ENCODE assay signal across 10 cellular contexts in genomic region chr12:120249266-120249874, GRCh38. TPM values are rescaled to one million over a fixed set of nuclear protein-coding genes. Genes with fewer than 3 reads are reported as not detected.
A peak's percentile ranks its signal among the peaks of the same experiment; 100 is the strongest.
DNase-seq lines count a peak whose midpoint lies in the region; ATAC-seq, FAIRE-seq and TF ChIP-seq lines count a peak whose summit lies in the region.
"Had no signal": no experiment of that assay in that cellular context is flagged by ENCODE, and none has a peak within 500 bp of the region (broad histone marks: within the 10 kb centered on the region; RNA-seq: fewer than 3 reads in every experiment).

No MANE protein-coding gene starts in this region.

- H3K4me3 ChIP-seq in A549, result no peak overlapping the region
- no peak overlapping the region for H3K4me3 ChIP-seq in Karpas-422 (ENCODE audit: low read length)

- no peak for TF ChIP-seq POLR2A in A549 (IDR thresholded peaks at IDR 0.05; ENCODE audit: low read length)

- FAIRE-seq in A549 (lab: Jason Lieb, UNC), result no peak

- H3K4me1 ChIP-seq in A549, result peaks cover 71% of the 10 kb centered on the region
- peaks cover 13% of the 10 kb centered on the region for H3K4me1 ChIP-seq in Karpas-422 (ENCODE audit: low read length)

- H3K27me3 Mint-ChIP-seq in natural killer cell (ENCODE audit: low read depth in 2 of 2), result no peaks in the 10 kb centered on the region

- POLR2A ChIA-PET in A549 (lab: Yijun Ruan, JAX), result interaction anchor here (1.1 to 1.7 kb wide), 2 partner anchors 11 to 48 kb away, joined by 3 to 10 read pairs; partner anchors contain the start of gene RPLP0

- intact Hi-C loops in natural killer cell (cut with micrococcal nuclease), result no loop called here

- peaks cover 10% of the 10 kb centered on the region; the same call in 1 of the 2 replicates for H4K20me1 ChIP-seq in Karpas-422 (ENCODE audit: insufficient read depth, low read depth, low read length)

- WGBS in A549 (ENCODE audit: missing lambda C conversion rate), result 88% methylated on average over 4 of the region's 4 CpGs

- CTCF ChIA-PET in A549 (lab: Yijun Ruan, JAX), result interaction anchor here (1.3 to 43.7 kb wide), 5 partner anchors 4 to 106 kb away, joined by 3 to 1367 read pairs (median 652); partner anchors contain the start of genes PXN and RPLP0

- no peaks in the 10 kb centered on the region for H3K9me2 ChIP-seq in Karpas-422 (replicated peaks; ENCODE audit: insufficient read depth, low read length)

- H3K27ac ChIP-seq in A549, result peak overlapping the region in 1 of 2 experiments; percentile 68; a peak in 4 of 6 replicates
- no peak overlapping the region for H3K27ac ChIP-seq in Karpas-422 (ENCODE audit: low read length)

- H3K4me2 ChIP-seq in A549, result peak overlapping the region; percentile 21; the same call in 1 of the 3 replicates
- no peak overlapping the region for H3K4me2 ChIP-seq in Karpas-422 (ENCODE audit: low read depth, low read length, poor library complexity, severe bottlenecking)

- no peak for TF ChIP-seq CTCF in A549 (IDR thresholded peaks at IDR 0.05)
- TF ChIP-seq CTCF in natural killer cell (IDR thresholded peaks at IDR 0.05), result no peak

- no peaks in the 10 kb centered on the region for H3K9me3 Mint-ChIP-seq in natural killer cell

- H3K79me2 ChIP-seq in Karpas-422 (ENCODE audit: low read length), result no peaks in the 10 kb centered on the region

- H3K27ac Mint-ChIP-seq in natural killer cell, result peak overlapping the region; percentile 89 to 94

- no peaks in the 10 kb centered on the region for H3K36me3 Mint-ChIP-seq in natural killer cell

- no peaks in the 10 kb centered on the region for H3K9me3 ChIP-seq in A549
- no peaks in the 10 kb centered on the region for H3K9me3 ChIP-seq in Karpas-422 (ENCODE audit: low read length)

- no peak for TF ChIP-seq EP300 in A549 (IDR thresholded peaks at IDR 0.05)

- no peak overlapping the region for H2AFZ ChIP-seq in Karpas-422 (ENCODE audit: low read length)

- DNase-seq in A549 (ENCODE audit: low read depth in 1 of 2, low spot score in 1 of 2) (no peak), Karpas-422 (peak; percentile 31), dermis blood vessel endothelial cell (peak; percentile 41), natural killer cell (no peak), AG08396 (ENCODE audit: low spot score) (no peak)
- DNase-seq in stimulated activated CD4-positive, alpha-beta T cell treated with anti-CD3 and anti-CD28 coated beads, Interleukin-2, amount 100 ng/mL, for 48 hours, result no peak
- DNase-seq: NCI-H1694 had no signal

- H3K9ac ChIP-seq in Karpas-422 (ENCODE audit: low read length), result no peak overlapping the region

- no peak for TF ChIP-seq RAD21 in A549 (conservative IDR thresholded peaks at IDR 0.05 in 1 of 2, IDR thresholded peaks at IDR 0.05 in 1 of 2)

- no peaks in the 10 kb centered on the region for H3K36me3 ChIP-seq in Karpas-422 (ENCODE audit: insufficient read depth, low read length)

- H3K4me3 Mint-ChIP-seq in natural killer cell, result peak overlapping the region; percentile 89

- no peaks in the 10 kb centered on the region for H3K27me3 ChIP-seq in Karpas-422 (ENCODE audit: low read length)

- no peak for ATAC-seq in A549
- no peak for ATAC-seq in natural killer cell
- ATAC-seq in GM18517 (IDR thresholded peaks at IDR 0.05; ENCODE audit: unreplicated experiment), result no peak
- ATAC-seq in GM18520 (IDR thresholded peaks at IDR 0.05; ENCODE audit: unreplicated experiment), result no peak

- H3K4me1 Mint-ChIP-seq in natural killer cell, result peaks cover 80 to 81% of the 10 kb centered on the region in 2 donors

TF ChIP-seq in A549, 52 proteins besides CTCF, POLR2A, EP300 and RAD21:
- TF ChIP-seq RNF2 (IDR thresholded peaks at IDR 0.05; ENCODE audit: borderline replicate concordance, low read depth) (no peak), EHMT2 (IDR thresholded peaks at IDR 0.05; ENCODE audit: low read depth) (no peak), SREBF2 (IDR thresholded peaks at IDR 0.05) (no peak), JUN (IDR thresholded peaks at IDR 0.05) (no peak), KDM1A (IDR thresholded peaks at IDR 0.05; ENCODE audit: low read depth) (no peak), RARB (CRISPR knock-in tag; IDR thresholded peaks at IDR 0.05) (no peak), PBX3 (IDR thresholded peaks at IDR 0.05) (no peak), POLR2AphosphoS2 (conservative IDR thresholded peaks at IDR 0.05; ENCODE audit: low read length) (no peak), ZNF302 (CRISPR knock-in tag; IDR thresholded peaks at IDR 0.05) (no peak), MAX (IDR thresholded peaks at IDR 0.05) (no peak), CHD2 (IDR thresholded peaks at IDR 0.05; ENCODE audit: low read length, partially characterized antibody) (no peak), CEBPB (IDR thresholded peaks at IDR 0.05) (no peak)

RNA-seq across cellular contexts. Expression of gene PXN, which starts 16.2 kb away (rescaled TPM):
- polyA plus RNA-seq in A549 (2011; rRNA removed), result 40.1 and 62.8 TPM in 2 replicates
- 67.2 and 97.2 TPM in 2 replicates for polyA plus RNA-seq in A549 (2012; cell fraction: cytosol; rRNA removed)
- polyA plus RNA-seq in A549 (2012; cell fraction: nucleus; rRNA removed), result 165 and 170 TPM in 2 replicates
- 97.0 to 102 TPM (median 98.6 TPM) in 3 replicates for polyA plus RNA-seq in A549 (2017; fragmentation: RNase III; extraction: RNeasy Plus Mini Kit Qiagen cat#74134 plus additional on column Dnase treatment)
- polyA minus RNA-seq in A549 (2011; rRNA and poly(A)+ RNA removed), result 44.1 and 64.3 TPM in 2 replicates
- 1.9 and 2.5 TPM in 2 replicates for total RNA-seq in Karpas-422 (2014; rRNA removed; shearing (Covaris generic); ENCODE audit: low replicate concordance)
- 69.8 and 141 TPM in 2 replicates for total RNA-seq in dermis blood vessel endothelial cell
- 100 to 1,000 TPM; 436 to 504 (median 478) TPM for total RNA-seq in natural killer cell

RNA-seq across cellular contexts. Expression of gene RNU4-2, which starts 42.3 kb away (rescaled TPM):
- under 0.01 TPM in 1 of 2 replicates, not detected in the other for polyA plus RNA-seq in A549 (2011; rRNA removed)
- not detected in 2 replicates for polyA plus RNA-seq in A549 (2012; cell fraction: cytosol; rRNA removed)
- polyA plus RNA-seq in A549 (2012; cell fraction: nucleus; rRNA removed), result not detected in 2 replicates
- not detected in 3 replicates for polyA plus RNA-seq in A549 (2017; fragmentation: RNase III; extraction: RNeasy Plus Mini Kit Qiagen cat#74134 plus additional on column Dnase treatment)
- under 0.01 TPM in 2 replicates for polyA minus RNA-seq in A549 (2011; rRNA and poly(A)+ RNA removed)
- total RNA-seq in Karpas-422 (2014; rRNA removed; shearing (Covaris generic); ENCODE audit: low replicate concordance), result under 0.01 TPM in 2 replicates
- total RNA-seq in dermis blood vessel endothelial cell, result under 0.01 TPM in 2 replicates
- over 10,000 TPM; 12,095 to 13,816 (median 12,822) TPM for total RNA-seq in natural killer cell

RNA-seq across cellular contexts. Expression of gene RNU4-1, which starts 43.7 kb away (rescaled TPM):
- polyA plus RNA-seq in A549 (2011; rRNA removed) (not detected in 2 replicates), A549 (2017; fragmentation: RNase III; extraction: RNeasy Plus Mini Kit Qiagen cat#74134 plus additional on column Dnase treatment) (not detected in 3 replicates)
- polyA plus RNA-seq in A549 (2012; cell fraction: cytosol; rRNA removed), result not detected in 2 replicates
- polyA plus RNA-seq in A549 (2012; cell fraction: nucleus; rRNA removed), result not detected in 2 replicates
- under 0.01 TPM in 2 replicates for polyA minus RNA-seq in A549 (2011; rRNA and poly(A)+ RNA removed)
- under 0.01 TPM in 2 replicates for total RNA-seq in Karpas-422 (2014; rRNA removed; shearing (Covaris generic); ENCODE audit: low replicate concordance)
- total RNA-seq in dermis blood vessel endothelial cell (under 0.01 TPM in 2 replicates), natural killer cell (1,000 to 10,000 TPM in 2 of 3 donors, 100 to 1,000 TPM in 1; 768 to 1,610 (median 1,101) TPM)

RNA-seq across cellular contexts. Expression of gene RPLP0, which starts 48.5 kb away (rescaled TPM):
- polyA plus RNA-seq in A549 (2011; rRNA removed), result 5,441 and 7,182 TPM in 2 replicates
- polyA plus RNA-seq in A549 (2012; cell fraction: cytosol; rRNA removed), result 7,109 and 7,241 TPM in 2 replicates
- polyA plus RNA-seq in A549 (2012; cell fraction: nucleus; rRNA removed), result 3,292 and 3,609 TPM in 2 replicates
- 3,449 to 3,524 TPM (median 3,456 TPM) in 3 replicates for polyA plus RNA-seq in A549 (2017; fragmentation: RNase III; extraction: RNeasy Plus Mini Kit Qiagen cat#74134 plus additional on column Dnase treatment)
- 4,371 and 5,632 TPM in 2 replicates for polyA minus RNA-seq in A549 (2011; rRNA and poly(A)+ RNA removed)
- total RNA-seq in Karpas-422 (2014; rRNA removed; shearing (Covaris generic); ENCODE audit: low replicate concordance), result 4,777 and 6,150 TPM in 2 replicates
- total RNA-seq in dermis blood vessel endothelial cell, result 2,752 and 4,252 TPM in 2 replicates
- 100 to 1,000 TPM; 587 to 791 (median 689) TPM for total RNA-seq in natural killer cell

RNA-seq across cellular contexts. Expression of gene SIRT4, which starts 52.8 kb away (rescaled TPM):
- polyA plus RNA-seq in A549 (2011; rRNA removed) (1.6 and 2.6 TPM in 2 replicates), A549 (2017; fragmentation: RNase III; extraction: RNeasy Plus Mini Kit Qiagen cat#74134 plus additional on column Dnase treatment) (0.87 to 1.6 TPM (median 0.95 TPM) in 3 replicates)
- polyA plus RNA-seq in A549 (2012; cell fraction: cytosol; rRNA removed), result 0.52 and 0.79 TPM in 2 replicates
- polyA plus RNA-seq in A549 (2012; cell fraction: nucleus; rRNA removed), result 0.29 and 0.34 TPM in 2 replicates
- polyA minus RNA-seq in A549 (2011; rRNA and poly(A)+ RNA removed), result 1.2 and 1.3 TPM in 2 replicates
- 0.54 and 0.67 TPM in 2 replicates for total RNA-seq in Karpas-422 (2014; rRNA removed; shearing (Covaris generic); ENCODE audit: low replicate concordance)
- total RNA-seq in dermis blood vessel endothelial cell (1.5 and 3.4 TPM in 2 replicates), natural killer cell (1 to 10 TPM; 2.0 to 2.1 (median 2.1) TPM)
- total RNA-seq: ureter had no signal

Comparison
In these comparisons a context has a peak if more than half of its experiments do, and no peak if none do; other contexts are left out.
1. DNase-seq: peak in Karpas-422 (single experiment) and dermis blood vessel endothelial cell (single experiment); none in A549 (0 of 2), natural killer cell (single experiment), AG08396 (single experiment) and stimulated activated CD4-positive, alpha-beta T cell treated with anti-CD3 and anti-CD28 coated beads, Interleukin-2, amount 100 ng/mL, for 48 hours (0 of 2).
2. RNA of gene PXN, which starts 16.2 kb away (total RNA-seq): 436 to 504 TPM in natural killer cell and 69.8 to 141 TPM in dermis blood vessel endothelial cell; 1.9 to 2.5 TPM in Karpas-422; every median in the first group is over 10 times any median in the second.
3. RNA of gene RNU4-2, which starts 42.3 kb away (total RNA-seq): 12,095 to 13,816 TPM in natural killer cell; under 0.01 TPM in Karpas-422 and under 0.01 TPM in dermis blood vessel endothelial cell; every median in the first group is over 1,000 times any median in the second.
4. RNA of gene RNU4-1, which starts 43.7 kb away (total RNA-seq): 768 to 1,610 TPM in natural killer cell; under 0.01 TPM in Karpas-422 and under 0.01 TPM in dermis blood vessel endothelial cell; every median in the first group is over 100 times any median in the second.